In the genomic region with DNA sequence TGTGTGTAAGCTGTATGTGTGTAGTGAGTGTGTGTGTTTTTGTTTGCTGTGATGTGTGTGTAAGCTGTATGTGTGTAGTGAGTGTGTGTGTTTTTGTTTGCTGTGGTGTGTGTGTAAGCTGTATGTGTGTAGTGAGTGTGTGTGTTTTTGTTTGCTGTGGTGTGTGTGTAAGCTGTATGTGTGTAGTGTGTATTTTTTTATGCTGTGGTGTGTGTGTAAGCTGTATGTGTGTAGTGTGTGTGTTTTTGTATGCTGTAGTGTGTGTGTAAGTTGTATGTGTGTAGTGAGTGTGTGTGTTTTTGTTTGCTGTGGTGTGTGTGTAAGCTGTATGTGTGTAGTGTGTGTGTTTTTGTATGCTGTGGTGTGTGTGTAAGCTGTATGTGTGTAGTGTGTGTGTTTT, we compare ENCODE assay signal across 19 cellular contexts. TPM values are rescaled to one million over a fixed set of nuclear protein-coding genes. Genes with fewer than 3 reads are reported as not detected.
"Had no signal": no experiment of that assay in that cellular context is flagged by ENCODE, and none has a peak within 500 bp of the region (broad histone marks: within the 10 kb centered on the region; RNA-seq: fewer than 3 reads in every experiment).

No MANE protein-coding gene starts in this region.

RNA-seq across cellular contexts. Expression of gene SPAAR, which starts 4.1 kb away (rescaled TPM):
- total RNA-seq: naive thymus-derived CD4-positive, alpha-beta T cell; natural killer cell; progenitor cell of endocrine pancreas; renal cortical epithelial cell; smooth muscle cell; urinary bladder had no signal
- polyA plus RNA-seq: naive thymus-derived CD4-positive, alpha-beta T cell had no signal

RNA-seq across cellular contexts. Expression of gene HRCT1, which starts 7.4 kb away (rescaled TPM):
- total RNA-seq: naive thymus-derived CD4-positive, alpha-beta T cell; natural killer cell; occipital lobe; progenitor cell of endocrine pancreas; smooth muscle cell; temporal lobe had no signal
- polyA plus RNA-seq: naive thymus-derived CD4-positive, alpha-beta T cell; neural cell had no signal

RNA-seq across cellular contexts. Expression of gene OR13J1, which starts 43.2 kb away (rescaled TPM):
- total RNA-seq: naive thymus-derived CD4-positive, alpha-beta T cell; natural killer cell; occipital lobe; osteoblast; ovary; progenitor cell of endocrine pancreas; psoas muscle; renal cortical epithelial cell; sciatic nerve; smooth muscle cell; spleen; subcutaneous adipose tissue; temporal lobe; thoracic aorta; thyroid gland; urinary bladder; uterus had no signal
- polyA plus RNA-seq: naive thymus-derived CD4-positive, alpha-beta T cell; neural cell; ovary; psoas muscle; smooth muscle cell; spleen; urinary bladder had no signal

RNA-seq across cellular contexts. Expression of gene OR2S2, which starts 44.5 kb away (rescaled TPM):
- total RNA-seq: naive thymus-derived CD4-positive, alpha-beta T cell; natural killer cell; occipital lobe; ovary; progenitor cell of endocrine pancreas; psoas muscle; renal cortical epithelial cell; sciatic nerve; spleen; subcutaneous adipose tissue; temporal lobe; thoracic aorta; thyroid gland; transverse colon; urinary bladder; uterus had no signal
- polyA plus RNA-seq: naive thymus-derived CD4-positive, alpha-beta T cell; neural cell; ovary; psoas muscle; spleen; urinary bladder had no signal
